9 cellular contexts compared by ENCODE assay signal in the genomic region with DNA sequence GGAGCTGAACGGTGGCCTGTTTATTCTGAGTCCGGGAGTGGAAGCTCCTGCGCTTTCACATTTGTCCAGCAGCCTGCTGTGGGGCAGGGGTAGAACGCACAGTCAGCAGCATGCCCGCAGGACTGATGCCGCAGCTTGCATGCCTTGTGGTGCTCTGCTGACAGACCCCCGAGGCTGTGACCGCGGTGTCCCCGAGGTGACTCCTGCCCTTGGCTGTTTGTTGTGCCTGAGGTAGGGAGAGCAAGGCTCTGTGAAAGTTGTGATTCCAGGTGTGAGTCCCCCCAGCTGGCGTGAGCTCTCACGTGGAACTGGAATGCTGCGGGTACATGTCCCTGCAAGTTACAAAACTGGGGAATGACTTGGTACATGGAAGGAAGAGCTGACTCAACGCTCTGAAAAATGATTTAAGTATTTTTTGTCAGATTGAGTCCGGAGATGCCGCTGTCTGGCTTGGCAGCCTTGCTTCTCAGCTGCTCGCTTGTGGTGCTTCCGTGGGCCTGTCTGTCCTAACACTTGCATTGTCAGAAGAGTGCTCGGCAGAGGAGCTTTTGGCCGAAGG. TPM values are rescaled to one million over a fixed set of nuclear protein-coding genes. Genes with fewer than 3 reads are reported as not detected.
DNase-seq lines count a peak whose midpoint lies in the region; ATAC-seq, FAIRE-seq and TF ChIP-seq lines count a peak whose summit lies in the region.
"Had no signal": no experiment of that assay in that cellular context is flagged by ENCODE, and none has a peak within 500 bp of the region (broad histone marks: within the 10 kb centered on the region; RNA-seq: fewer than 3 reads in every experiment).

No MANE protein-coding gene starts in this region.

- POLR2A ChIA-PET in HEK293T (lab: Yijun Ruan, JAX), result interaction anchor here (0.7 to 1.2 kb wide), 2 partner anchors 14 to 18 kb away, joined by 4 to 7 read pairs; partner anchors contain the start of gene MLXIP

- H3K4me1 ChIP-seq in ascending aorta (peaks cover 8 to 45% of the 10 kb centered on the region in 2 donors), keratinocyte (ENCODE audit: control insufficient read depth, extremely low read depth, insufficient read depth, low read length) (peaks cover 61% of the 10 kb centered on the region), skeletal muscle satellite cell (ENCODE audit: control insufficient read depth, insufficient read depth, low read length) (peaks cover 51% of the 10 kb centered on the region)

- H3K4me3 ChIP-seq in ascending aorta (no peak overlapping the region), keratinocyte (ENCODE audit: control insufficient read depth in 2 of 3, extremely low read depth in 1 of 3, insufficient read depth in 2 of 3, low read depth in 1 of 3, low read length in 3 of 3) (peak overlapping the region; percentile 17 to 67 (median 55)), skeletal muscle satellite cell (ENCODE audit: low read length) (peak overlapping the region; percentile 50)

- TF ChIP-seq CTCF in ascending aorta (IDR thresholded peaks at IDR 0.05) (no peak), keratinocyte (optimal IDR thresholded peaks at IDR 0.05 in 1 of 3, IDR thresholded peaks at IDR 0.05 in 1 of 3, conservative IDR thresholded peaks at IDR 0.05 in 1 of 3; ENCODE audit: extremely low read depth in 1 of 3, insufficient read depth in 2 of 3, low read length in 3 of 3) (peak in 1 of 3 experiments; percentile 7)

- H3K9me3 ChIP-seq in ascending aorta (no peaks in the 10 kb centered on the region), keratinocyte (ENCODE audit: control insufficient read depth, low read depth, low read length) (no peaks in the 10 kb centered on the region), skeletal muscle satellite cell (replicated peaks; ENCODE audit: low read length) (no peaks in the 10 kb centered on the region)

- peaks cover 11% of the 10 kb centered on the region for H3K9me1 ChIP-seq in keratinocyte (ENCODE audit: control insufficient read depth, extremely low read depth, insufficient read depth, low read length)

- H3K27me3 ChIP-seq in ascending aorta (no peaks in the 10 kb centered on the region), keratinocyte (ENCODE audit: control insufficient read depth, extremely low read depth, insufficient read depth, low read length) (no peaks in the 10 kb centered on the region), skeletal muscle satellite cell (ENCODE audit: control insufficient read depth, insufficient read depth, low read length) (no peaks in the 10 kb centered on the region)

- peaks cover 7% of the 10 kb centered on the region for H4K20me1 ChIP-seq in keratinocyte (ENCODE audit: control insufficient read depth, extremely low read depth, insufficient read depth, low read length)

- H3K79me2 ChIP-seq in keratinocyte (ENCODE audit: control insufficient read depth, insufficient read depth, low read length), result peaks cover 72% of the 10 kb centered on the region

- H3K27ac ChIP-seq in ascending aorta, result peak overlapping the region; percentile 73 to 82
- H3K27ac ChIP-seq in keratinocyte (ENCODE audit: control insufficient read depth, insufficient read depth, low read length), result peak overlapping the region; percentile 88

- DNase-seq in HCEC 1CT (peak; percentile 80), ascending aorta (ENCODE audit: low spot score in 2 of 2) (no peak), keratinocyte (ENCODE audit: low read depth, low spot score) (peak; percentile 88), HEK293T (ENCODE audit: extremely low spot score) (no peak)
- DNase-seq: naive B cell had no signal

- ATAC-seq in GM21529 (IDR thresholded peaks at IDR 0.05; ENCODE audit: unreplicated experiment) (no peak), GM18511 (IDR thresholded peaks at IDR 0.05; ENCODE audit: unreplicated experiment) (no peak), GM21526 (IDR thresholded peaks at IDR 0.05; ENCODE audit: low FRiP score, unreplicated experiment) (no peak)

- CTCF ChIA-PET in HEK293T (lab: Yijun Ruan, JAX), result no interaction called here

- H3K36me3 ChIP-seq in ascending aorta, result no peaks in the 10 kb centered on the region
- H3K36me3 ChIP-seq in keratinocyte (ENCODE audit: control insufficient read depth in 2 of 2, extremely low read depth in 1 of 2, insufficient read depth in 2 of 2, low read length in 2 of 2), result peaks cover 0 to 6% of the 10 kb centered on the region in 2 experiments
- H3K36me3 ChIP-seq in skeletal muscle satellite cell (ENCODE audit: insufficient read depth, low read length), result no peaks in the 10 kb centered on the region

- H3K9ac ChIP-seq in keratinocyte (ENCODE audit: control insufficient read depth, extremely low read depth, insufficient read depth, low read length) (peak overlapping the region; percentile 79), skeletal muscle satellite cell (ENCODE audit: low read depth, low read length) (peak overlapping the region; percentile 51)

- intact Hi-C loops in ascending aorta (cut with DNase I), result no loop called here

- FAIRE-seq in keratinocyte (lab: Jason Lieb, UNC), result peak; percentile 86

- H3K4me2 ChIP-seq in keratinocyte (ENCODE audit: control insufficient read depth, extremely low read depth, insufficient read depth, low read depth, low read length) (peak overlapping the region; percentile 93), skeletal muscle satellite cell (ENCODE audit: low read length) (peak overlapping the region; percentile 79)

- dilution Hi-C loops in keratinocyte (cut with MboI; ENCODE audit: extremely low pct_ligation_motif_present, low sequenced_read_pairs), result no loop called here

- peak overlapping the region; percentile 50 for H2AFZ ChIP-seq in keratinocyte (ENCODE audit: control insufficient read depth, low read length)

TF ChIP-seq in HEK293T, 16 proteins besides CTCF, POLR2A, EP300 and RAD21:
- TF ChIP-seq ELF4 (IDR thresholded peaks at IDR 0.05) (no peak), NFRKB (IDR thresholded peaks at IDR 0.05) (no peak), HDGF (IDR thresholded peaks at IDR 0.05; ENCODE audit: borderline replicate concordance) (no peak), L3MBTL2 (conservative IDR thresholded peaks at IDR 0.05) (no peak), ARNT (IDR thresholded peaks at IDR 0.05) (no peak), LEF1 (IDR thresholded peaks at IDR 0.05; ENCODE audit: borderline replicate concordance) (no peak), FOXK2 (IDR thresholded peaks at IDR 0.05) (no peak), FOXA1 (IDR thresholded peaks at IDR 0.05) (no peak), SUZ12 (IDR thresholded peaks at IDR 0.05) (no peak)
- TF ChIP-seq, protein P1, sequence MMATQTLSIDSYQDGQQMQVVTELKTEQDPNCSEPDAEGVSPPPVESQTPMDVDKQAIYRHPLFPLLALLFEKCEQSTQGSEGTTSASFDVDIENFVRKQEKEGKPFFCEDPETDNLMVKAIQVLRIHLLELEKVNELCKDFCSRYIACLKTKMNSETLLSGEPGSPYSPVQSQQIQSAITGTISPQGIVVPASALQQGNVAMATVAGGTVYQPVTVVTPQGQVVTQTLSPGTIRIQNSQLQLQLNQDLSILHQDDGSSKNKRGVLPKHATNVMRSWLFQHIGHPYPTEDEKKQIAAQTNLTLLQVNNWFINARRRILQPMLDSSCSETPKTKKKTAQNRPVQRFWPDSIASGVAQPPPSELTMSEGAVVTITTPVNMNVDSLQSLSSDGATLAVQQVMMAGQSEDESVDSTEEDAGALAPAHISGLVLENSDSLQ (IDR thresholded peaks at IDR 0.05), result no peak

RNA-seq across cellular contexts. Expression of gene MLXIP, which starts 18.1 kb away (rescaled TPM):
- 62.3 TPM for total RNA-seq in ascending aorta
- 4.7 to 17.8 TPM (median 5.5 TPM) in 3 replicates for polyA plus RNA-seq in keratinocyte
- polyA plus RNA-seq in keratinocyte (2011; ENCODE audit: low read depth), result 7.1 TPM
- polyA plus RNA-seq in keratinocyte (2011; cell fraction: cytosol; rRNA removed), result 7.3 and 10.1 TPM in 2 replicates
- polyA plus RNA-seq in keratinocyte (2011; cell fraction: nucleus; rRNA removed), result 37.9 and 81.1 TPM in 2 replicates
- polyA plus RNA-seq in keratinocyte (2012; ENCODE audit: low replicate concordance), result 19.4 and 29.7 TPM in 2 replicates
- polyA minus RNA-seq in keratinocyte, result 15.1 to 65.2 TPM (median 19.5 TPM) in 3 replicates
- 12.3 TPM for polyA minus RNA-seq in keratinocyte (2011; cell fraction: cytosol; rRNA and poly(A)+ RNA removed)
- polyA minus RNA-seq in keratinocyte (2011; cell fraction: nucleus; rRNA and poly(A)+ RNA removed), result 23.0 and 32.1 TPM in 2 replicates
- 12.0 and 17.0 TPM in 2 replicates for total RNA-seq in skeletal muscle satellite cell (2012; rRNA removed)

Comparison
In these comparisons a context has a peak if more than half of its experiments do, and no peak if none do; other contexts are left out.
1. DNase-seq: peak in HCEC 1CT (single experiment) and keratinocyte (single experiment); none in ascending aorta (0 of 2) and HEK293T (single experiment).
2. H3K4me3 ChIP-seq: peak in keratinocyte (3 of 3) and skeletal muscle satellite cell (single experiment); none in ascending aorta (0 of 2).